Comparison of ENCODE assay signal across 8 cellular contexts in the genomic region with DNA sequence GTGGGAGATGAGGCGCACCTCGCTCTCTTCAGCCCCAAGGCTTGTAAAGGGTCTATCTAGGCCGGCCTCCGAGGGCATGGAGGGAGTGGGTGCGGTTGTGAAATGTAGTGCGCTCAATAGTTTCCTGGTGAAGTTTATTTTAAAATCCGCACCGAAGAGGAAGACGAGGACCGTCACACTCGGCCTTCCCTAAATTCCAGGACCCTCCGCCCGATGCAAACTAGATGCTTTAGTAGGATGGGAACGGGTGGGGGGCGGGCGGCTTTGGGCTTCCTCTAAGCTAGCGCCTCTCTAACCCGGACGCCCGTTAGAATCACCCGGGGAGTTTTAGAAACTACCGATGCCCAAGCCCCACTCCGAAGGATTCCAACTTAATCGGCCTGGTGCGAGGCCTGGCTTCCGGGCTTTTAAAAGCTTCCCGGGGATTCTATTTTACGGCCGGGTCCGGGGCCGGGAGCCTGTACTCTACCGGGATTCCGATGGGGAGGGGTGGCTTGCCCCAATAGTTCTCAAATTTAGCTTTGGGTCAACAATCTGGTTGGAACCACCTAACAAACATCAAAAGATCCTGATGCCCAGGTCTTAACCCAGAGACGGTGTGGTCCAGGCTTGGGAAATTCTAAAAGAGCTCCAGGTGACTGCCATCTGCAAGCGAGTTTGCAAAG. TPM values are rescaled to one million over a fixed set of nuclear protein-coding genes. Genes with fewer than 3 reads are reported as not detected.
DNase-seq lines count a peak whose midpoint lies in the region; ATAC-seq and TF ChIP-seq lines count a peak whose summit lies in the region.

No MANE protein-coding gene starts in this region.

- ATAC-seq in activated CD8-positive, alpha-beta memory T cell treated with anti-CD3 and anti-CD28 coated beads, Interleukin-2, amount 10 ng/mL, durations not matched to agents 7 days and 5 days = peak; percentile 22
- ATAC-seq in GM19324 (IDR thresholded peaks at IDR 0.05; ENCODE audit: low FRiP score, unreplicated experiment) (no peak), HG03025 (IDR thresholded peaks at IDR 0.05; ENCODE audit: low FRiP score, unreplicated experiment) (no peak)

- H3K4me1 ChIP-seq in tibial nerve = peaks cover 0 to 34% (median 14%) of the 10 kb centered on the region in 4 donors

- no peaks in the 10 kb centered on the region for H3K27me3 Mint-ChIP-seq in activated CD8-positive, alpha-beta memory T cell treated with anti-CD3 and anti-CD28 coated beads, Interleukin-2, amount 10 ng/mL, durations not matched to agents 7 days and 5 days

- CTCF ChIA-PET in activated CD8-positive, alpha-beta memory T cell treated with anti-CD3 and anti-CD28 coated beads, Interleukin-2, amount 10 ng/mL, durations not matched to agents 7 days and 5 days (lab: Charles Lee) = interaction anchor here (0.5 to 7.3 kb wide), 75 partner anchors 8 to 532 kb away, joined by 3 to 350 read pairs (median 5); partner anchors contain the start of genes ADNP, DPM1 and MOCS3

- H3K4me3 ChIP-seq in HFF-Myc (replicated peaks; ENCODE audit: low read depth, low read length) (peak overlapping the region; percentile 54), kidney epithelial cell (ENCODE audit: low read depth, low read length) (no peak overlapping the region), tibial nerve (peak overlapping the region; percentile 57 to 97 (median 75))

- H3K4me1 Mint-ChIP-seq in activated CD8-positive, alpha-beta memory T cell treated with anti-CD3 and anti-CD28 coated beads, Interleukin-2, amount 10 ng/mL, durations not matched to agents 7 days and 5 days = peaks cover 36% of the 10 kb centered on the region

- no peaks in the 10 kb centered on the region for H3K9me3 Mint-ChIP-seq in activated CD8-positive, alpha-beta memory T cell treated with anti-CD3 and anti-CD28 coated beads, Interleukin-2, amount 10 ng/mL, durations not matched to agents 7 days and 5 days (ENCODE audit: low read depth)

- H3K9me3 ChIP-seq in tibial nerve = no peaks in the 10 kb centered on the region

- peak overlapping the region in 3 of 4 donors; percentile 1 to 54 (median 8) for H3K27ac ChIP-seq in tibial nerve

- TF ChIP-seq EP300 in tibial nerve (IDR thresholded peaks at IDR 0.05) = no peak

- H3K27me3 ChIP-seq in kidney epithelial cell (ENCODE audit: control insufficient read depth, insufficient read depth, low read length) (no peaks in the 10 kb centered on the region), tibial nerve (no peaks in the 10 kb centered on the region)

- TF ChIP-seq POLR2A in tibial nerve (IDR thresholded peaks at IDR 0.05) = no peak

- DNase-seq in EL = peak; percentile 4
- no peak for DNase-seq in HFF-Myc (ENCODE audit: extremely low read depth, low read depth)
- DNase-seq in activated CD8-positive, alpha-beta memory T cell treated with anti-CD3 and anti-CD28 coated beads, Interleukin-2, amount 10 ng/mL, durations not matched to agents 7 days and 5 days = peak; percentile 44
- no peak for DNase-seq in kidney epithelial cell (ENCODE audit: low read depth)
- no peak for DNase-seq in tibial nerve (ENCODE audit: low spot score in 2 of 2)
- DNase-seq in NCI-H2171 (lab: John Stamatoyannopoulos, UW) = no peak

- TF ChIP-seq CTCF in HFF-Myc (IDR thresholded peaks at IDR 0.05; ENCODE audit: low read depth, low read length, missing control alignments) (no peak), kidney epithelial cell (IDR thresholded peaks at IDR 0.05; ENCODE audit: insufficient read depth, low read length, poor library complexity, severe bottlenecking) (peak; percentile 38), tibial nerve (IDR thresholded peaks at IDR 0.05) (no peak)

- WGBS in tibial nerve, 2 donors = 4 to 8% methylated on average over 32 to 35 of the region's 35 CpGs

- peaks cover 8% of the 10 kb centered on the region for H3K36me3 Mint-ChIP-seq in activated CD8-positive, alpha-beta memory T cell treated with anti-CD3 and anti-CD28 coated beads, Interleukin-2, amount 10 ng/mL, durations not matched to agents 7 days and 5 days

- H3K36me3 ChIP-seq in kidney epithelial cell (ENCODE audit: control insufficient read depth, insufficient read depth, low read length) (no peaks in the 10 kb centered on the region), tibial nerve (no peaks in the 10 kb centered on the region)

- peak overlapping the region; percentile 75 for H3K27ac Mint-ChIP-seq in activated CD8-positive, alpha-beta memory T cell treated with anti-CD3 and anti-CD28 coated beads, Interleukin-2, amount 10 ng/mL, durations not matched to agents 7 days and 5 days

- peak overlapping the region; percentile 73 for H3K4me3 Mint-ChIP-seq in activated CD8-positive, alpha-beta memory T cell treated with anti-CD3 and anti-CD28 coated beads, Interleukin-2, amount 10 ng/mL, durations not matched to agents 7 days and 5 days

RNA-seq across cellular contexts. Expression of gene BCAS4, which starts 0.5 kb away (rescaled TPM):
- 10 to 100 TPM; 37.6 to 44.8 TPM for total RNA-seq in activated CD8-positive, alpha-beta memory T cell treated with anti-CD3 and anti-CD28 coated beads, Interleukin-2, amount 10 ng/mL, durations not matched to agents 7 days and 5 days
- 24.7 and 28.0 TPM in 2 replicates for total RNA-seq in kidney epithelial cell
- total RNA-seq in tibial nerve = under 1 TPM; 0.30 to 0.84 (median 0.51) TPM

Comparison
In these comparisons a context has a peak if more than half of its experiments do, and no peak if none do; other contexts are left out.
1. DNase-seq: peak in EL (single experiment) and activated CD8-positive, alpha-beta memory T cell treated with anti-CD3 and anti-CD28 coated beads, Interleukin-2, amount 10 ng/mL, durations not matched to agents 7 days and 5 days (single experiment); none in HFF-Myc (single experiment), kidney epithelial cell (single experiment), tibial nerve (0 of 2) and NCI-H2171 (single experiment).
2. RNA of gene BCAS4, which starts 0.5 kb away (total RNA-seq): 37.6 to 44.8 TPM in activated CD8-positive, alpha-beta memory T cell treated with anti-CD3 and anti-CD28 coated beads, Interleukin-2, amount 10 ng/mL, durations not matched to agents 7 days and 5 days and 24.7 to 28.0 TPM in kidney epithelial cell; 0.30 to 0.84 TPM in tibial nerve; every median in the first group is over 10 times any median in the second.